ENCODE assay signal across 28 cellular contexts in the genomic region with DNA sequence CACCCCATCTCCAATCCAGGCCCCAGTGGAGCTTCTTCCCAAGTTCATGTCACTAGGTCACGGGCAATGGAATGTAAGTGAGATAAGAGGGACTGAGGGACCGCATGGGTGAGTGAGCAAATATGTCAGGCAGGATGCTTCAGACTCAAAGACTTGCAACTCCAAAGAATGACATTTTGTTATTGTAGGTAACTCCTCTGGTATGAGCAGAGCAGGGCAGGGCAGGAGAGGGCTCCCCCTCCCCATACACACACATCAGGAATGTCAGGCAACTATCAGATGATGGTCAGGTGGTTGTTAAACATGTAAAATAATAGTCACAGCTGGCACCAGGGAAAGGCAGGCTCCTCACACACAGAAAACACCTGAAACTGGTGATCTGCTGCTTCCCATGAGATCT. TPM values are rescaled to one million over a fixed set of nuclear protein-coding genes. Genes with fewer than 3 reads are reported as not detected.
A peak's percentile ranks its signal among the peaks of the same experiment; 100 is the strongest.
DNase-seq lines count a peak whose midpoint lies in the region; ATAC-seq and TF ChIP-seq lines count a peak whose summit lies in the region.
"Had no signal": no experiment of that assay in that cellular context is flagged by ENCODE, and none has a peak within 500 bp of the region (broad histone marks: within the 10 kb centered on the region; RNA-seq: fewer than 3 reads in every experiment).

No MANE protein-coding gene starts in this region.

- 0 to 13% (median 13%) methylated on average over 2 of the region's 2 CpGs for WGBS in ovary, 3 donors

- no peak overlapping the region for H3K9ac ChIP-seq in BLaER1

- H3K36me3 Mint-ChIP-seq in HFFc6 (ENCODE audit: low read depth), result peaks cover 10% of the 10 kb centered on the region
- peaks cover 19% of the 10 kb centered on the region for H3K36me3 Mint-ChIP-seq in natural killer cell

- ATAC-seq in RWPE2 (ENCODE audit: low read depth) (peak; percentile 31; the same call in 1 of the 3 replicates), natural killer cell (no peak)
- ATAC-seq: WTC11 had no signal

- no peak for TF ChIP-seq POLR2A in ovary (IDR thresholded peaks at IDR 0.05)

- H3K4me1 ChIP-seq in BLaER1, result peaks cover 15% of the 10 kb centered on the region
- H3K4me1 ChIP-seq in RWPE2 (ENCODE audit: insufficient read depth, poor library complexity, severe bottlenecking), result no peaks in the 10 kb centered on the region
- peaks cover 3% of the 10 kb centered on the region for H3K4me1 ChIP-seq in ovary (ENCODE audit: insufficient read depth)

- H3K9me3 ChIP-seq in BLaER1 (peaks cover 74% of the 10 kb centered on the region), RWPE2 (ENCODE audit: severe bottlenecking) (peaks cover 2% of the 10 kb centered on the region), ovary (no peaks in the 10 kb centered on the region)

- no peak overlapping the region for H3K4me3 ChIP-seq in BLaER1
- H3K4me3 ChIP-seq in RWPE2 (ENCODE audit: severe bottlenecking), result no peak overlapping the region
- H3K4me3 ChIP-seq in ovary, result no peak overlapping the region
- H3K4me3 ChIP-seq: dorsolateral prefrontal cortex, left ventricle myocardium inferior, MG63, sigmoid colon had no signal

- TF ChIP-seq CTCF in HFFc6 (IDR thresholded peaks at IDR 0.05), result no peak
- no peak for TF ChIP-seq CTCF in RWPE2 (IDR thresholded peaks at IDR 0.05; ENCODE audit: poor library complexity, severe bottlenecking)
- no peak for TF ChIP-seq CTCF in natural killer cell (IDR thresholded peaks at IDR 0.05)
- TF ChIP-seq CTCF in ovary (IDR thresholded peaks at IDR 0.05), result no peak

- H3K27ac ChIP-seq in BLaER1 (no peak overlapping the region), RWPE2 (ENCODE audit: poor library complexity, severe bottlenecking) (no peak overlapping the region), ovary (no peak overlapping the region)
- H3K27ac ChIP-seq: dorsolateral prefrontal cortex, HL-60, left ventricle myocardium inferior, sigmoid colon had no signal

- no peak for TF ChIP-seq EP300 in ovary (IDR thresholded peaks at IDR 0.05)

- DNase-seq in HFFc6 (peak; percentile 3), RWPE2 (ENCODE audit: low spot score) (no peak), left kidney (ENCODE audit: low read depth, low spot score) (peak; percentile 58), natural killer cell (no peak), ovary (no peak), NCI-H1930 (lab: John Stamatoyannopoulos, UW) (no peak)
- DNase-seq: activated CD4-positive, alpha-beta memory T cell treated with anti-CD3 and anti-CD28 coated beads, Interleukin-2, amount 10 ng/mL, durations not matched to agents 7 days and 5 days; activated gamma-delta T cell; activated T-cell treated with anti-CD3 and anti-CD28 coated beads for 4 hours; CD4-positive, CD25-positive, alpha-beta regulatory T cell; dorsolateral prefrontal cortex; left ventricle myocardium inferior; NCI-H1436; NCI-H526 treated with DMSO at 0.1 percent for 48 hours; SHP77; sigmoid colon; stimulated activated CD4-positive, alpha-beta T cell treated with anti-CD3 and anti-CD28 coated beads, Interleukin-15, amount 100 ng/mL, for 24 hours had no signal

- intact Hi-C loops in natural killer cell (cut with micrococcal nuclease), result no loop called here
- intact Hi-C loops in ovary (cut with DNase I), result no loop called here

- H3K4me2 ChIP-seq in BLaER1, result peak overlapping the region; percentile 14

- H3K4me1 Mint-ChIP-seq in HFFc6 (ENCODE audit: low read depth) (peaks cover 7% of the 10 kb centered on the region), natural killer cell (peaks cover 0 to 4% of the 10 kb centered on the region in 2 donors)

- H3K27ac Mint-ChIP-seq in HFFc6 (no peak overlapping the region; the same call in 1 of the 2 replicates), natural killer cell (no peak overlapping the region)
- H3K27ac Mint-ChIP-seq: activated CD4-positive, alpha-beta memory T cell treated with anti-CD3 and anti-CD28 coated beads, Interleukin-2, amount 10 ng/mL, durations not matched to agents 7 days and 5 days; IgD-negative memory B cell; WTC11 had no signal

- H3K9me3 Mint-ChIP-seq in HFFc6 (peaks cover 67% of the 10 kb centered on the region), natural killer cell (peaks cover 5 to 20% of the 10 kb centered on the region in 2 donors)

- H3K4me3 Mint-ChIP-seq in HFFc6 (no peak overlapping the region), natural killer cell (no peak overlapping the region)
- H3K4me3 Mint-ChIP-seq: activated CD4-positive, alpha-beta memory T cell treated with anti-CD3 and anti-CD28 coated beads, Interleukin-2, amount 10 ng/mL, durations not matched to agents 7 days and 5 days; CD4-positive, CD25-positive, alpha-beta regulatory T cell; IgD-negative memory B cell; WTC11 had no signal

- H4K20me1 ChIP-seq in BLaER1, result no peaks in the 10 kb centered on the region

- H3K27me3 ChIP-seq in BLaER1 (no peaks in the 10 kb centered on the region), RWPE2 (ENCODE audit: insufficient read depth, poor library complexity, severe bottlenecking) (no peaks in the 10 kb centered on the region), ovary (no peaks in the 10 kb centered on the region)
- H3K27me3 ChIP-seq: MG63 had no signal

- H3K27me3 Mint-ChIP-seq in HFFc6 (ENCODE audit: insufficient read depth) (no peaks in the 10 kb centered on the region; the same call in 1 of the 2 replicates), natural killer cell (ENCODE audit: low read depth in 2 of 2) (peaks cover 12 to 15% of the 10 kb centered on the region in 2 donors)
- H3K27me3 Mint-ChIP-seq: activated CD4-positive, alpha-beta memory T cell treated with anti-CD3 and anti-CD28 coated beads, Interleukin-2, amount 10 ng/mL, durations not matched to agents 7 days and 5 days; CD4-positive, CD25-positive, alpha-beta regulatory T cell had no signal

- H3K36me3 ChIP-seq in BLaER1 (no peaks in the 10 kb centered on the region), RWPE2 (ENCODE audit: low read depth) (no peaks in the 10 kb centered on the region), ovary (no peaks in the 10 kb centered on the region)
- H3K36me3 ChIP-seq: left ventricle myocardium inferior, MG63, sigmoid colon had no signal

RNA-seq across cellular contexts. Expression of a gene that starts 10.6 kb away (rescaled TPM):
- not detected for total RNA-seq in HFFc6 (2021; fragmentation: NEBNext Ultra II Directional; extraction: Animal tissue kit (Norgen Biotek cat#: 25700))
- not detected for total RNA-seq in natural killer cell
- total RNA-seq in ovary, result not detected
- polyA plus RNA-seq in ovary, result not detected
- total RNA-seq: activated CD4-positive, alpha-beta memory T cell treated with anti-CD3 and anti-CD28 coated beads, Interleukin-2, amount 10 ng/mL, durations not matched to agents 7 days and 5 days; CD4-positive, CD25-positive, alpha-beta regulatory T cell; endothelial cell of umbilical vein; left ventricle myocardium inferior; mononuclear cell; posterior vena cava; sigmoid colon; ureter had no signal
- polyA plus RNA-seq: adipose tissue; CD4-positive, CD25-positive, alpha-beta regulatory T cell; endothelial cell of umbilical vein; IgD-negative memory B cell; neural cell; sigmoid colon had no signal

RNA-seq across cellular contexts. Expression of a gene that starts 41.4 kb away (rescaled TPM):
- not detected for total RNA-seq in HFFc6 (2021; fragmentation: NEBNext Ultra II Directional; extraction: Animal tissue kit (Norgen Biotek cat#: 25700))
- total RNA-seq in natural killer cell, result not detected
- total RNA-seq in ovary, result not detected
- not detected for polyA plus RNA-seq in ovary
- total RNA-seq: activated CD4-positive, alpha-beta memory T cell treated with anti-CD3 and anti-CD28 coated beads, Interleukin-2, amount 10 ng/mL, durations not matched to agents 7 days and 5 days; CD4-positive, CD25-positive, alpha-beta regulatory T cell; endothelial cell of umbilical vein; posterior vena cava; WTC11 had no signal
- polyA plus RNA-seq: CD4-positive, CD25-positive, alpha-beta regulatory T cell; endothelial cell of umbilical vein; neural cell; sigmoid colon had no signal

RNA-seq across cellular contexts. Expression of a gene that starts 48.1 kb away (rescaled TPM):
- 10 to 100 TPM; 13.5 to 17.3 (median 16.2) TPM for total RNA-seq in HFFc6 (2021; fragmentation: NEBNext Ultra II Directional; extraction: Animal tissue kit (Norgen Biotek cat#: 25700))
- total RNA-seq in natural killer cell (10 to 100 TPM; 43.9 to 54.9 (median 54.7) TPM), ovary (10 to 100 TPM; 34.3 to 53.2 (median 37.6) TPM)
- 10 to 100 TPM; 21.7 to 21.9 TPM for polyA plus RNA-seq in ovary

Comparison
In these comparisons a context has a peak if more than half of its experiments do, and no peak if none do; other contexts are left out.
1. DNase-seq: peak in HFFc6 (single experiment) and left kidney (single experiment); none in RWPE2 (single experiment), natural killer cell (single experiment), ovary (0 of 5) and NCI-H1930 (0 of 2).